Comparison of ENCODE assay signal across 17 cellular contexts in genomic region chr10:33042565-33042964, GRCh38.
"Had no signal": no experiment of that assay in that cellular context is flagged by ENCODE, and none has a peak within 500 bp of the region (broad histone marks: within the 10 kb centered on the region; RNA-seq: fewer than 3 reads in every experiment).

No MANE protein-coding gene starts in this region.

- H3K4me3 Mint-ChIP-seq: dendritic cell treated with granulocyte-macrophage colony-stimulating factor and Interleukin-4, amounts not matched to agents 40 ng/mL and 50 ng/mL, for 4 days; naive B cell; nephron had no signal

- H3K9me3 ChIP-seq: uterus had no signal

- H3K4me2 ChIP-seq: hepatocyte had no signal

- H3K36me3 Mint-ChIP-seq: naive B cell had no signal

- H3K4me1 Mint-ChIP-seq: naive B cell, nephron had no signal

- H3K4me1 ChIP-seq: foreskin keratinocyte, uterus had no signal

- H3K4me3 ChIP-seq: hepatocyte, lung, uterus had no signal

- H3K36me3 ChIP-seq: uterus had no signal

- H3K27ac ChIP-seq: foreskin keratinocyte, hepatocyte, uterus had no signal

- FAIRE-seq: colon, endothelial cell of umbilical vein had no signal

- H2AFZ ChIP-seq: hepatocyte had no signal

- H3K9me3 Mint-ChIP-seq: dendritic cell treated with granulocyte-macrophage colony-stimulating factor and Interleukin-4, amounts not matched to agents 40 ng/mL and 50 ng/mL, for 4 days; nephron had no signal

- H3K27me3 ChIP-seq: foreskin keratinocyte, hepatocyte, uterus had no signal

- H3K79me2 ChIP-seq: hepatocyte had no signal

- H3K27ac Mint-ChIP-seq: dendritic cell treated with granulocyte-macrophage colony-stimulating factor and Interleukin-4, amounts not matched to agents 40 ng/mL and 50 ng/mL, for 4 days; naive B cell; nephron had no signal

- ATAC-seq: foreskin keratinocyte, left colon, left ventricle myocardium superior, sciatic nerve had no signal

- DNase-seq: erythroblast; foreskin keratinocyte; head of caudate nucleus; left colon; left ventricle myocardium superior; mesenchymal stem cell; naive B cell; stimulated activated naive CD4-positive, alpha-beta T cell; trophoblast cell; uterus had no signal
